22 cellular contexts compared by ENCODE assay signal in the genomic region with DNA sequence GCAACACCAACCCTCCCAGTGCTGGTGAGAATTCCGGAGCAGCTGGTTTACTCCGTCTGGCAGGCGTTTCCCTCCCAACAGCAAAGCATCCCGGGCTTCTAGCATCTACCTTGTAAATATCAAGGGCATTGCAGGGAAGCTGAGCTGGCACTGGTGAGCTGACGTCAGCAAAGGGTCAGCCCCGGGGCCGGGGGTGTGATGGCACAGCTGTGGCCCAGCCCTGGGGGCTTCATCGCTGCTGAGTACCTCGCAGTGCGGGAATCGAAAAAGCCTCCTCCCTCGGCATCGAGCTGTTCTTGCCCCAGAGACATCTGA. TPM values are rescaled to one million over a fixed set of nuclear protein-coding genes. Genes with fewer than 3 reads are reported as not detected.
DNase-seq lines count a peak whose midpoint lies in the region; ATAC-seq, FAIRE-seq and TF ChIP-seq lines count a peak whose summit lies in the region.
"Had no signal": no experiment of that assay in that cellular context is flagged by ENCODE, and none has a peak within 500 bp of the region (broad histone marks: within the 10 kb centered on the region; RNA-seq: fewer than 3 reads in every experiment).

No MANE protein-coding gene starts in this region.

- H3K36me3 ChIP-seq in HEK293 (ENCODE audit: control insufficient read depth in 2 of 2, insufficient read depth in 1 of 2, low read length in 2 of 2) (no peaks in the 10 kb centered on the region), endodermal cell (ENCODE audit: control insufficient read depth, insufficient read depth, low read length) (no peaks in the 10 kb centered on the region), neural progenitor cell (no peaks in the 10 kb centered on the region)
- H3K36me3 ChIP-seq: BLaER1 treated with 17β-estradiol and CSF1 and Interleukin-3, amounts not matched to agents 10 nM and 100 nM; SJCRH30 had no signal

- no peaks in the 10 kb centered on the region for H3K27me3 ChIP-seq in endodermal cell (ENCODE audit: control insufficient read depth, insufficient read depth, low read length, poor library complexity, severe bottlenecking)
- H3K27me3 ChIP-seq in neural progenitor cell, result no peaks in the 10 kb centered on the region

- no peak overlapping the region for H3K27ac Mint-ChIP-seq in endodermal cell
- peak overlapping the region; percentile 87 for H3K27ac Mint-ChIP-seq in neural progenitor cell
- H3K27ac Mint-ChIP-seq: CD8-positive, alpha-beta T cell; T-cell had no signal

- H2AFZ ChIP-seq in neural progenitor cell (replicated peaks), result no peak overlapping the region

- H3K4me1 Mint-ChIP-seq in endodermal cell, result peaks cover 2% of the 10 kb centered on the region
- H3K4me1 Mint-ChIP-seq in neural progenitor cell, result peaks cover 43% of the 10 kb centered on the region
- H3K4me1 Mint-ChIP-seq: T-cell had no signal

- H3K4me2 ChIP-seq in neural progenitor cell, result peak overlapping the region; percentile 71
- H3K4me2 ChIP-seq: BLaER1 treated with 17β-estradiol and CSF1 and Interleukin-3, amounts not matched to agents 10 nM and 100 nM had no signal

- H3F3A ChIP-seq in neural progenitor cell (ENCODE audit: low read depth), result peaks cover 12% of the 10 kb centered on the region

- no peak for TF ChIP-seq CTCF in HEK293 (tag by site-specific recombination; IDR thresholded peaks at IDR 0.05)
- TF ChIP-seq CTCF in endodermal cell (conservative IDR thresholded peaks at IDR 0.05), result no peak
- no peak for TF ChIP-seq CTCF in neural progenitor cell (IDR thresholded peaks at IDR 0.05)

- H3K9me3 Mint-ChIP-seq in endodermal cell (no peaks in the 10 kb centered on the region), neural progenitor cell (no peaks in the 10 kb centered on the region)
- H3K9me3 Mint-ChIP-seq: CD8-positive, alpha-beta T cell; T-cell had no signal

- 60 to 79% methylated on average over 13 of the region's 13 CpGs for WGBS in endodermal cell (ENCODE audit: insufficient coverage in 1 of 2, insufficient read length in 1 of 2), 2 experiments

- no peaks in the 10 kb centered on the region for H3K9me3 ChIP-seq in HEK293 (ENCODE audit: control insufficient read depth, insufficient read depth, low read depth, low read length)
- no peaks in the 10 kb centered on the region for H3K9me3 ChIP-seq in endodermal cell (ENCODE audit: control insufficient read depth, low read length)
- H3K9me3 ChIP-seq in neural progenitor cell (ENCODE audit: low read depth), result no peaks in the 10 kb centered on the region
- H3K9me3 ChIP-seq: SJCRH30 had no signal

- POLR2A ChIA-PET in HEK293 (lab: Yijun Ruan, JAX), result no interaction called here

- no peak overlapping the region for H3K4me3 Mint-ChIP-seq in endodermal cell
- peak overlapping the region; percentile 60 for H3K4me3 Mint-ChIP-seq in neural progenitor cell
- H3K4me3 Mint-ChIP-seq: CD8-positive, alpha-beta T cell; T-cell had no signal

- DNase-seq in NCI-H1417 (lab: John Stamatoyannopoulos, UW), result peak in 2 of 3 experiments; percentile 76 to 86
- no peak for DNase-seq in NCI-H1417 treated with DMSO at 0.1 percent for 48 hours (lab: John Stamatoyannopoulos, UW)
- DNase-seq in endodermal cell, result no peak
- DNase-seq in neural progenitor cell (ENCODE audit: low spot score), result no peak
- DNase-seq in urothelium cell line (ENCODE audit: low spot score), result no peak
- no peak for DNase-seq in CD1c-positive myeloid dendritic cell (ENCODE audit: extremely low spot score)
- DNase-seq: GDM1, NCI-H2029 treated with DMSO at 0.1 percent for 48 hours, NCI-H345, NCI-H524 treated with DMSO at 0.1 percent for 48 hours, T-cell had no signal

- no peaks in the 10 kb centered on the region for H3K36me3 Mint-ChIP-seq in endodermal cell (ENCODE audit: low read depth)
- H3K36me3 Mint-ChIP-seq in neural progenitor cell, result no peaks in the 10 kb centered on the region
- H3K36me3 Mint-ChIP-seq: CD8-positive, alpha-beta T cell; T-cell had no signal

- H3K4me1 ChIP-seq in HEK293 (ENCODE audit: control insufficient read depth, insufficient read depth, low read length), result no peaks in the 10 kb centered on the region
- no peaks in the 10 kb centered on the region for H3K4me1 ChIP-seq in endodermal cell (ENCODE audit: control insufficient read depth, insufficient read depth, low read length)
- H3K4me1 ChIP-seq in neural progenitor cell, result peaks cover 21% of the 10 kb centered on the region
- H3K4me1 ChIP-seq: SJCRH30 had no signal

- H3K27me3 Mint-ChIP-seq in endodermal cell (ENCODE audit: insufficient read depth) (no peaks in the 10 kb centered on the region), neural progenitor cell (ENCODE audit: insufficient read depth, low read depth) (peaks cover 8% of the 10 kb centered on the region)

- no peaks in the 10 kb centered on the region for H3K79me2 ChIP-seq in neural progenitor cell (ENCODE audit: low read depth)

- peaks cover 18% of the 10 kb centered on the region for H4K20me1 ChIP-seq in neural progenitor cell (ENCODE audit: low read depth)

- H3K4me3 ChIP-seq in HEK293 (ENCODE audit: low read depth, low read length) (no peak overlapping the region), endodermal cell (ENCODE audit: low read length) (no peak overlapping the region), neural progenitor cell (no peak overlapping the region)
- H3K4me3 ChIP-seq: BLaER1 treated with 17β-estradiol and CSF1 and Interleukin-3, amounts not matched to agents 10 nM and 100 nM; SJCRH30 had no signal

- no peak overlapping the region for H3K9ac ChIP-seq in endodermal cell (ENCODE audit: extremely low read depth, low read length, poor library complexity, severe bottlenecking)
- H3K9ac ChIP-seq in neural progenitor cell, result no peak overlapping the region
- H3K9ac ChIP-seq: BLaER1 treated with 17β-estradiol and CSF1 and Interleukin-3, amounts not matched to agents 10 nM and 100 nM had no signal

- H3K27ac ChIP-seq in HEK293 (ENCODE audit: extremely low read depth, low read depth, low read length) (no peak overlapping the region), endodermal cell (ENCODE audit: low read depth, low read length) (peak overlapping the region; percentile 97), neural progenitor cell (no peak overlapping the region)
- H3K27ac ChIP-seq: BLaER1 treated with 17β-estradiol and CSF1 and Interleukin-3, amounts not matched to agents 10 nM and 100 nM; SJCRH30 had no signal

- no peak for FAIRE-seq in urothelium cell line (lab: Jason Lieb, UNC)
- FAIRE-seq: GM18507, RCC 7860 had no signal

- no peak for ATAC-seq in HG03025 (IDR thresholded peaks at IDR 0.05; ENCODE audit: low FRiP score, unreplicated experiment)
- ATAC-seq: CD8-positive, alpha-beta T cell; T-cell had no signal

- CTCF ChIA-PET in HEK293 (lab: Yijun Ruan, JAX), result interaction anchor here (0.6 to 7.3 kb wide), 4 partner anchors 69 to 760 kb away, joined by 3 to 89 read pairs (median 6); no protein-coding TSS in a partner anchor

TF ChIP-seq in HEK293, 187 proteins besides CTCF, POLR2A, EP300 and RAD21:
- peak; percentile 62 for TF ChIP-seq ZNF600 (tag by site-specific recombination; IDR thresholded peaks at IDR 0.05)
- TF ChIP-seq, protein P1, sequence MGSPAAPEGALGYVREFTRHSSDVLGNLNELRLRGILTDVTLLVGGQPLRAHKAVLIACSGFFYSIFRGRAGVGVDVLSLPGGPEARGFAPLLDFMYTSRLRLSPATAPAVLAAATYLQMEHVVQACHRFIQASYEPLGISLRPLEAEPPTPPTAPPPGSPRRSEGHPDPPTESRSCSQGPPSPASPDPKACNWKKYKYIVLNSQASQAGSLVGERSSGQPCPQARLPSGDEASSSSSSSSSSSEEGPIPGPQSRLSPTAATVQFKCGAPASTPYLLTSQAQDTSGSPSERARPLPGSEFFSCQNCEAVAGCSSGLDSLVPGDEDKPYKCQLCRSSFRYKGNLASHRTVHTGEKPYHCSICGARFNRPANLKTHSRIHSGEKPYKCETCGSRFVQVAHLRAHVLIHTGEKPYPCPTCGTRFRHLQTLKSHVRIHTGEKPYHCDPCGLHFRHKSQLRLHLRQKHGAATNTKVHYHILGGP (tag by site-specific recombination; IDR thresholded peaks at IDR 0.05), result no peak

RNA-seq across cellular contexts. Expression of gene CHRNA4, which starts 16.9 kb away (rescaled TPM):
- total RNA-seq in endodermal cell (under 1 TPM in 1 of 2 donors, not detected in 1; 0.46 TPM), neural progenitor cell (ENCODE audit: low replicate concordance) (0.68 TPM in 1 of 2 replicates, not detected in the other)
- polyA plus RNA-seq in endodermal cell (2013, experiment 1 of 2), result 9.6 TPM
- 5.6 TPM for polyA plus RNA-seq in endodermal cell (2013, experiment 2 of 2)
- total RNA-seq: CD8-positive, alpha-beta T cell; Daoy; H4; M059J; OCI-LY7; T-cell had no signal

Comparison
In these comparisons a context has a peak if more than half of its experiments do, and no peak if none do; other contexts are left out.
1. DNase-seq: peak in NCI-H1417 (2 of 3); none in NCI-H1417 treated with DMSO at 0.1 percent for 48 hours (single experiment), endodermal cell (single experiment), neural progenitor cell (single experiment), urothelium cell line (single experiment) and CD1c-positive myeloid dendritic cell (single experiment).